Comparison of ENCODE assay signal across 8 cellular contexts in the genomic region with DNA sequence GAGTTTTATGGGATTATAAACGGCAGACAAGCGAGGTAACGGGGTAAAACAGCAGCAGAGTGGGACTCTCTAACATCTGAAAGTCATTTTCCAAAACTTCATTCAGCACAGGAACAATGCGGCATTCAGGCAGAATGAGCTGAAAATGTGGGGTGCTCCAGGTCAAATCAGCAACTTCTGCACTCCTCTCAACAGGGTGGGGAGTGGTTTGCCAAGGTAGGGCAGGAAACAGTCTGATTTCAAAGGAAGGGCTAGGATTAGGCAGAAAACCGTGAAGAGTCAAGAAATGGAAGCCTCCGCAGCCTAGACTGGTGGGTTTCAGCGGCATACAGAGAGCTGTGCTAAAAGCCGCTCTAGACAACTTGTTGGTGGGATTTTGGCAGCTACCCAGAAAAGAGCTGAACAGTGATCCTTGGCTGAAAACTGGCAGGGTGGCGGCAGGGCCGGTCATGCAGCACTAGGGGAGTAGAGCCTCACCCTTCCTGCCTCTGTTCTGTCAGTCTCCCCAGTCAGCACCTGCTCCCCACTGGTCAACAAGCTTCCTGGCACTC.
DNase-seq lines count a peak whose midpoint lies in the region; ATAC-seq and TF ChIP-seq lines count a peak whose summit lies in the region.

No MANE protein-coding gene starts in this region.

- H3K36me3 ChIP-seq in mucosa of descending colon (ENCODE audit: low read depth) (no peaks in the 10 kb centered on the region), upper lobe of left lung (no peaks in the 10 kb centered on the region)

- H3K4me1 Mint-ChIP-seq in activated B cell treated with CpG ODN at 0.5 μM for 24 hours, result peaks cover 51% of the 10 kb centered on the region
- H3K4me1 Mint-ChIP-seq in dendritic cell treated with granulocyte-macrophage colony-stimulating factor and Interleukin-4, amounts not matched to agents 40 ng/mL and 50 ng/mL, for 4 days (ENCODE audit: low read depth), result peaks cover 25% of the 10 kb centered on the region

- no peak for TF ChIP-seq POLR2A in upper lobe of left lung (IDR thresholded peaks at IDR 0.05)

- 7 to 17% methylated on average over 8 to 10 of the region's 10 CpGs for WGBS in upper lobe of left lung, 2 donors

- peak overlapping the region; percentile 11 for H3K4me3 ChIP-seq in Jurkat, Clone E6-1 (ENCODE audit: low read length)
- H3K4me3 ChIP-seq in mucosa of descending colon (no peak overlapping the region), upper lobe of left lung (peak overlapping the region in 2 of 4 donors; percentile 18 to 20)

- peak overlapping the region; percentile 77 for H3K4me3 Mint-ChIP-seq in activated B cell treated with CpG ODN at 0.5 μM for 24 hours
- H3K4me3 Mint-ChIP-seq in dendritic cell treated with granulocyte-macrophage colony-stimulating factor and Interleukin-4, amounts not matched to agents 40 ng/mL and 50 ng/mL, for 4 days, result peak overlapping the region; percentile 50

- H3K36me3 Mint-ChIP-seq in activated B cell treated with CpG ODN at 0.5 μM for 24 hours (ENCODE audit: low read depth), result no peaks in the 10 kb centered on the region
- H3K36me3 Mint-ChIP-seq in dendritic cell treated with granulocyte-macrophage colony-stimulating factor and Interleukin-4, amounts not matched to agents 40 ng/mL and 50 ng/mL, for 4 days (ENCODE audit: low read depth), result no peaks in the 10 kb centered on the region

- no peaks in the 10 kb centered on the region for H3K27me3 ChIP-seq in upper lobe of left lung

- H3K27me3 Mint-ChIP-seq in activated B cell treated with CpG ODN at 0.5 μM for 24 hours, result no peaks in the 10 kb centered on the region
- peaks cover 24% of the 10 kb centered on the region for H3K27me3 Mint-ChIP-seq in dendritic cell treated with granulocyte-macrophage colony-stimulating factor and Interleukin-4, amounts not matched to agents 40 ng/mL and 50 ng/mL, for 4 days

- H3K9me3 ChIP-seq in mucosa of descending colon (no peaks in the 10 kb centered on the region), upper lobe of left lung (no peaks in the 10 kb centered on the region)

- DNase-seq in Jurkat, Clone E6-1 (ENCODE audit: low read depth, low spot score), result no peak
- DNase-seq in activated B cell treated with CpG ODN at 0.5 μM for 24 hours (peak; percentile 27), mucosa of descending colon (peak; percentile 47 to 60 (median 49)), upper lobe of left lung (peak; percentile 8 to 26), NOMO-1 treated with DMSO at 0.1 percent for 48 hours (lab: John Stamatoyannopoulos, UW; ENCODE audit: unreplicated experiment) (no peak)

- peak overlapping the region; percentile 84 for H3K27ac ChIP-seq in 22Rv1
- no peak overlapping the region for H3K27ac ChIP-seq in upper lobe of left lung

- TF ChIP-seq CTCF in 22Rv1 (IDR thresholded peaks at IDR 0.05), result no peak
- TF ChIP-seq CTCF in activated B cell treated with CpG ODN at 0.5 μM for 24 hours (IDR thresholded peaks at IDR 0.05), result no peak
- TF ChIP-seq CTCF in mucosa of descending colon (IDR thresholded peaks at IDR 0.05), result no peak
- no peak for TF ChIP-seq CTCF in upper lobe of left lung (IDR thresholded peaks at IDR 0.05)

- CTCF ChIA-PET in activated B cell treated with CpG ODN at 0.5 μM for 24 hours (lab: Charles Lee), result interaction anchor here (0.7 to 7.5 kb wide), 8 partner anchors 8 to 533 kb away, joined by 3 to 118 read pairs (median 6); no protein-coding TSS in a partner anchor

- H3K9me3 Mint-ChIP-seq in activated B cell treated with CpG ODN at 0.5 μM for 24 hours, result no peaks in the 10 kb centered on the region
- no peaks in the 10 kb centered on the region for H3K9me3 Mint-ChIP-seq in dendritic cell treated with granulocyte-macrophage colony-stimulating factor and Interleukin-4, amounts not matched to agents 40 ng/mL and 50 ng/mL, for 4 days

- POLR2A ChIA-PET in activated B cell treated with CpG ODN at 0.5 μM for 24 hours (lab: Charles Lee), result interaction anchor here (0.9 to 4.2 kb wide), 4 partner anchors 147 to 453 kb away, joined by 3 to 50 read pairs (median 6); a partner anchor contains a TSS

- peaks cover 20% of the 10 kb centered on the region for H3K4me1 ChIP-seq in mucosa of descending colon (ENCODE audit: low read depth)
- H3K4me1 ChIP-seq in upper lobe of left lung, result peaks cover 11 to 19% (median 12%) of the 10 kb centered on the region in 4 donors

- intact Hi-C loops in activated B cell treated with CpG ODN at 0.5 μM for 24 hours (cut with micrococcal nuclease) (loop anchor here (1.0 to 5.0 kb wide), 4 partner anchors 154 to 1506 kb away; a partner anchor contains a TSS), mucosa of descending colon (cut with DNase I, micrococcal nuclease) (loop anchor here in 1 of 2 donors (10.0 kb wide), 1 partner anchor 454 kb away; no protein-coding TSS in a partner anchor)
- intact Hi-C loops in dendritic cell treated with granulocyte-macrophage colony-stimulating factor and Interleukin-4, amounts not matched to agents 40 ng/mL and 50 ng/mL, for 4 days (cut with micrococcal nuclease), result loop anchor here (5.0 kb wide), 1 partner anchor 451 kb away; no protein-coding TSS in a partner anchor

- TF ChIP-seq EP300 in upper lobe of left lung (IDR thresholded peaks at IDR 0.05), result no peak

- H3K27ac Mint-ChIP-seq in activated B cell treated with CpG ODN at 0.5 μM for 24 hours, result peak overlapping the region; percentile 94
- no peak overlapping the region for H3K27ac Mint-ChIP-seq in dendritic cell treated with granulocyte-macrophage colony-stimulating factor and Interleukin-4, amounts not matched to agents 40 ng/mL and 50 ng/mL, for 4 days

- ATAC-seq in activated B cell treated with CpG ODN at 0.5 μM for 24 hours (ENCODE audit: low read depth), result peak; percentile 11
- ATAC-seq in mucosa of descending colon, result peak; percentile 67
- ATAC-seq in upper lobe of left lung (ENCODE audit: low FRiP score in 2 of 2), result peak in 1 of 2 donors; percentile 58
- no peak for ATAC-seq in HG03354 (IDR thresholded peaks at IDR 0.05; ENCODE audit: poor library complexity, severe bottlenecking, unreplicated experiment)

Comparison
In these comparisons a context has a peak if more than half of its experiments do, and no peak if none do; other contexts are left out.
1. DNase-seq: peak in activated B cell treated with CpG ODN at 0.5 μM for 24 hours (single experiment), mucosa of descending colon (3 of 3) and upper lobe of left lung (2 of 2); none in Jurkat, Clone E6-1 (single experiment) and NOMO-1 treated with DMSO at 0.1 percent for 48 hours (single experiment).